ENCODE assay signal across 8 cellular contexts in genomic region chr4:70839537-70840093, GRCh38. TPM values are rescaled to one million over a fixed set of nuclear protein-coding genes. Genes with fewer than 3 reads are reported as not detected.
DNase-seq lines count a peak whose midpoint lies in the region; TF ChIP-seq lines count a peak whose summit lies in the region.

GRSF1 (minus strand) TSS chr4:70839890; CDS start chr4:70839827, 63 bp downstream.

- no peaks in the 10 kb centered on the region for H3K27me3 ChIP-seq in NT2/D1 (ENCODE audit: insufficient read depth, insufficient read length)

- in situ Hi-C loops in endometrial microvascular endothelial cells (cut with HindIII; ENCODE audit: inconsistent ontology term, low pct_unique_long_range_greater_than_20kb, low sequenced_read_pairs), result no loop called here

- H3K36me3 Mint-ChIP-seq in Calu3 (ENCODE audit: insufficient read depth, unreplicated experiment) (peaks cover 41% of the 10 kb centered on the region), mesothelial cell of epicardium (peaks cover 7% of the 10 kb centered on the region)

- H3K27me3 Mint-ChIP-seq in Calu3 (ENCODE audit: unreplicated experiment) (no peaks in the 10 kb centered on the region), mesothelial cell of epicardium (ENCODE audit: low read depth) (no peaks in the 10 kb centered on the region)

- H3K9me3 ChIP-seq in NT2/D1 (ENCODE audit: insufficient read depth, low read length), result no peaks in the 10 kb centered on the region

- H3K4me3 Mint-ChIP-seq in Calu3 (ENCODE audit: low read depth, unreplicated experiment) (peak within 1 kb of the TSS; percentile 93), mesothelial cell of epicardium (peak within 1 kb of the TSS; percentile 95)

- CTCF ChIA-PET in Calu3 (lab: Charles Lee), result interaction anchor here (0.6 to 1.3 kb wide), 3 partner anchors 21 to 63 kb away, joined by 3 to 11 read pairs (median 8); partner anchors contain the start of gene MOB1B

- peak within 1 kb of the TSS; percentile 96 for H3K9ac ChIP-seq in NT2/D1 (ENCODE audit: insufficient read length, low read depth)

- TF ChIP-seq CTCF in Calu3 (IDR thresholded peaks at IDR 0.05; ENCODE audit: unreplicated experiment), result no peak
- no peak for TF ChIP-seq CTCF in GM20000 (IDR thresholded peaks at IDR 0.05; ENCODE audit: extremely low read depth, missing control alignments)
- TF ChIP-seq CTCF in mesothelial cell of epicardium (IDR thresholded peaks at IDR 0.05; ENCODE audit: unreplicated experiment), result no peak

- intact Hi-C loops in Calu3 (cut with micrococcal nuclease; ENCODE audit: unreplicated experiment), result loop anchor here (10.0 kb wide), 1 partner anchor 135 kb away; no protein-coding TSS in a partner anchor

- H3K4me1 Mint-ChIP-seq in Calu3 (ENCODE audit: low read depth, unreplicated experiment), result peaks cover 9% of the 10 kb centered on the region
- H3K4me1 Mint-ChIP-seq in mesothelial cell of epicardium, result peaks cover 19% of the 10 kb centered on the region

- no TSS peak for BruUV-seq in Calu3 (replicated peaks; lab: Mats Ljungman, UMichigan)

- H3K27ac Mint-ChIP-seq in Calu3 (ENCODE audit: unreplicated experiment) (peak within 1 kb of the TSS; percentile 74), mesothelial cell of epicardium (peak within 1 kb of the TSS; percentile 98)

- H3K4me1 ChIP-seq in NT2/D1 (ENCODE audit: insufficient read depth, insufficient read length), result no peaks in the 10 kb centered on the region

- H3K4me3 ChIP-seq in NT2/D1 (ENCODE audit: insufficient read length, low read depth), result peak within 1 kb of the TSS; percentile 75

- peaks cover 16% of the 10 kb centered on the region for H3K36me3 ChIP-seq in NT2/D1 (ENCODE audit: insufficient read depth, insufficient read length, low read length)

- no peaks in the 10 kb centered on the region for H3K9me3 Mint-ChIP-seq in Calu3 (ENCODE audit: low read depth, unreplicated experiment)
- no peaks in the 10 kb centered on the region for H3K9me3 Mint-ChIP-seq in mesothelial cell of epicardium

- DNase-seq in Calu3 (peak; percentile 93), GM20000 (ENCODE audit: low spot score) (peak; percentile 94), HT-29 (ENCODE audit: low spot score) (peak; percentile 90), NT2/D1 (ENCODE audit: low read depth, low spot score) (peak; percentile 74), mesothelial cell of epicardium (ENCODE audit: low spot score in 2 of 2, unreplicated experiment in 2 of 2) (peak; percentile 81 to 88)
- peak; percentile 78 for DNase-seq in activated CD8-positive, alpha-beta memory T cell treated with anti-CD3 and anti-CD28 coated beads, Interleukin-2, amount 50 U/mL, for 1 hour (ENCODE audit: extremely low read depth)
- peak; percentile 87 to 90 for DNase-seq in stimulated activated CD8-positive, alpha-beta memory T cell treated with anti-CD3 and anti-CD28 coated beads, Interleukin-15, amount 100 ng/mL, for 4 hours (ENCODE audit: low read depth in 2 of 2)

RNA-seq across cellular contexts. Expression of gene GRSF1, which starts in this region (rescaled TPM):
- total RNA-seq in Calu3 (2022) (63.0 and 68.7 TPM in 2 replicates), endometrial microvascular endothelial cells (ENCODE audit: inconsistent ontology term) (67.6 TPM), mesothelial cell of epicardium (78.5 to 85.9 TPM (median 80.2 TPM) in 3 replicates)
- 40.7 and 48.3 TPM in 2 replicates for total RNA-seq in HT-29 (2014; rRNA removed; shearing (Covaris generic))

Comparison
In these comparisons a context has a peak if more than half of its experiments do, and no peak if none do; other contexts are left out.
1. Peak in every context shown above with its lines: DNase-seq and H3K4me3 ChIP-seq.